In genomic region chr6:161405418-161405817, GRCh38 we compare ENCODE assay signal across 24 cellular contexts.
"Had no signal": no experiment of that assay in that cellular context is flagged by ENCODE, and none has a peak within 500 bp of the region (broad histone marks: within the 10 kb centered on the region; RNA-seq: fewer than 3 reads in every experiment).

No MANE protein-coding gene starts in this region.

- ATAC-seq: esophagus mucosa, gastroesophageal sphincter, heart left ventricle, left cardiac atrium, left lung, left ventricle myocardium superior, lower lobe of right lung, mucosa of descending colon had no signal

- H3K9me3 ChIP-seq: gastroesophageal sphincter, left lung had no signal

- H3K27ac ChIP-seq: coronary artery, dorsolateral prefrontal cortex, gastroesophageal sphincter, heart left ventricle, hepatocyte, left lung, lower lobe of right lung had no signal

- H3K9me3 Mint-ChIP-seq: immature natural killer cell had no signal

- H3K4me1 ChIP-seq: gastroesophageal sphincter, left lung, lower lobe of right lung had no signal

- DNase-seq: dermis blood vessel endothelial cell; dorsolateral prefrontal cortex; effector CD4-positive, alpha-beta T cell; effector memory CD4-positive, alpha-beta T cell; erythroblast; esophagus squamous epithelium; foreskin fibroblast; heart left ventricle; hypothalamus; immature natural killer cell; left cardiac atrium; left lung; left ventricle myocardium superior; lower lobe of right lung; mesenchymal stem cell; mucosa of descending colon; naive B cell had no signal

- H3K4me3 Mint-ChIP-seq: immature natural killer cell, mesothelial cell of epicardium, naive B cell had no signal

- H3K27me3 ChIP-seq: dorsolateral prefrontal cortex, esophagus squamous epithelium, gastroesophageal sphincter, heart left ventricle, hepatocyte, left lung had no signal

- H3K4me3 ChIP-seq: coronary artery, dorsolateral prefrontal cortex, esophagus squamous epithelium, gastroesophageal sphincter, heart left ventricle, hepatocyte, left lung, lower lobe of right lung, mucosa of descending colon had no signal

- H3K4me2 ChIP-seq: hepatocyte had no signal

- H3K36me3 Mint-ChIP-seq: immature natural killer cell, mesothelial cell of epicardium, naive B cell had no signal

- H3K36me3 ChIP-seq: esophagus squamous epithelium, gastroesophageal sphincter, heart left ventricle, left lung, lower lobe of right lung had no signal

- H3K27ac Mint-ChIP-seq: immature natural killer cell, mesothelial cell of epicardium had no signal

- H3K4me1 Mint-ChIP-seq: immature natural killer cell, naive B cell had no signal

- H3K79me2 ChIP-seq: hepatocyte had no signal

- FAIRE-seq: endothelial cell of umbilical vein, islet of Langerhans had no signal

- H2AFZ ChIP-seq: hepatocyte had no signal
